Comparison of ENCODE assay signal across 1 cellular context in genomic region chr9:98192503-98193335, GRCh38.
TF ChIP-seq lines count a peak whose summit lies in the region.

Gene CORO2A (minus strand): TSS chr9:98192637. CDS start chr9:98157660, 34,977 bp downstream.

TF ChIP-seq in HepG2, 621 proteins besides CTCF, POLR2A, EP300 and RAD21 (continued from another document and continues in another):
- no peak for TF ChIP-seq GTF3A (CRISPR knock-in tag; conservative IDR thresholded peaks at IDR 0.05)
- no peak for TF ChIP-seq GLI4 (CRISPR knock-in tag; IDR thresholded peaks at IDR 0.05; ENCODE audit: borderline replicate concordance)
- TF ChIP-seq ZFP82 (CRISPR knock-in tag; IDR thresholded peaks at IDR 0.05; ENCODE audit: borderline replicate concordance), result peak; percentile 55; the same call in 1 of the 2 replicates
- TF ChIP-seq ZNF784 (CRISPR knock-in tag; IDR thresholded peaks at IDR 0.05; ENCODE audit: borderline replicate concordance), result peak; percentile 74
- peak; percentile 76; the same call in 1 of the 2 replicates for TF ChIP-seq ZNF232 (CRISPR knock-in tag; IDR thresholded peaks at IDR 0.05; ENCODE audit: borderline replicate concordance)
- no peak for TF ChIP-seq FOSL1 (CRISPR knock-in tag; IDR thresholded peaks at IDR 0.05; ENCODE audit: borderline replicate concordance)
- TF ChIP-seq NR3C1 (CRISPR knock-in tag; IDR thresholded peaks at IDR 0.05), result no peak
- no peak for TF ChIP-seq ZNF597 (CRISPR knock-in tag; IDR thresholded peaks at IDR 0.05)
- 0 out of 2 replicates have a peak, but pooled peaks have one; percentile 45 for TF ChIP-seq SMYD3 (CRISPR knock-in tag; IDR thresholded peaks at IDR 0.05)
- peak; percentile 77; the same call in 1 of the 2 replicates for TF ChIP-seq THAP9 (CRISPR knock-in tag; IDR thresholded peaks at IDR 0.05; ENCODE audit: borderline replicate concordance)
- peak; percentile 73 for TF ChIP-seq CCDC6 (CRISPR knock-in tag; IDR thresholded peaks at IDR 0.05)
- no peak; the same call in 1 of the 2 replicates for TF ChIP-seq ZNF343 (CRISPR knock-in tag; IDR thresholded peaks at IDR 0.05)
- no peak for TF ChIP-seq ZNF280D (CRISPR knock-in tag; IDR thresholded peaks at IDR 0.05)
- TF ChIP-seq SRSF1 (optimal IDR thresholded peaks at IDR 0.05; ENCODE audit: low read depth, low read length), result peak; percentile 51
- TF ChIP-seq MLXIP (CRISPR knock-in tag; IDR thresholded peaks at IDR 0.05; ENCODE audit: borderline replicate concordance), result no peak
- peak; percentile 57 for TF ChIP-seq PTBP1 (IDR thresholded peaks at IDR 0.05; ENCODE audit: low read depth, low read length, poor library complexity, severe bottlenecking)
- TF ChIP-seq RBM39 (IDR thresholded peaks at IDR 0.05; ENCODE audit: low read depth, low read length, poor library complexity, severe bottlenecking), result peak; percentile 44
- TF ChIP-seq ZNF639 (CRISPR knock-in tag; conservative IDR thresholded peaks at IDR 0.05), result 0 out of 2 replicates have a peak, but pooled peaks have one; percentile 45
- peak; percentile 82 for TF ChIP-seq ZNF687 (CRISPR knock-in tag; IDR thresholded peaks at IDR 0.05)
- TF ChIP-seq NFATC3 (CRISPR knock-in tag; IDR thresholded peaks at IDR 0.05), result 0 out of 2 replicates have a peak, but pooled peaks have one; percentile 62
- TF ChIP-seq ZNF136 (CRISPR knock-in tag; IDR thresholded peaks at IDR 0.05; ENCODE audit: low read depth), result peak; percentile 88; the same call in 1 of the 2 replicates
- no peak for TF ChIP-seq NBN (conservative IDR thresholded peaks at IDR 0.05)
- peak; percentile 29; the same call in 1 of the 2 replicates for TF ChIP-seq KLF12 (CRISPR knock-in tag; IDR thresholded peaks at IDR 0.05; ENCODE audit: borderline replicate concordance)
- 0 out of 2 replicates have a peak, but pooled peaks have one; percentile 38 for TF ChIP-seq MIER3 (CRISPR knock-in tag; IDR thresholded peaks at IDR 0.05; ENCODE audit: borderline replicate concordance)
- 0 out of 2 replicates have a peak, but pooled peaks have one; percentile 45 for TF ChIP-seq ZNF264 (CRISPR knock-in tag; IDR thresholded peaks at IDR 0.05)
- TF ChIP-seq ZNF251 (CRISPR knock-in tag; IDR thresholded peaks at IDR 0.05), result no peak
- no peak for TF ChIP-seq SP1 (IDR thresholded peaks at IDR 0.05)
- peak; percentile 42 for TF ChIP-seq SP1 (CRISPR knock-in tag; IDR thresholded peaks at IDR 0.05)
- no peak for TF ChIP-seq ZNF362 (CRISPR knock-in tag; IDR thresholded peaks at IDR 0.05; ENCODE audit: borderline replicate concordance)
- TF ChIP-seq GMEB1 (CRISPR knock-in tag; IDR thresholded peaks at IDR 0.05; ENCODE audit: borderline replicate concordance), result peak; percentile 62; the same call in 1 of the 2 replicates
- TF ChIP-seq KDM1A (CRISPR knock-in tag; IDR thresholded peaks at IDR 0.05), result 0 out of 2 replicates have a peak, but pooled peaks have one; percentile 10
- peak; percentile 30; the same call in 1 of the 2 replicates for TF ChIP-seq SPEN (CRISPR knock-in tag; IDR thresholded peaks at IDR 0.05; ENCODE audit: low read depth)
- peak; percentile 73; the same call in 1 of the 2 replicates for TF ChIP-seq ZNF766 (CRISPR knock-in tag; IDR thresholded peaks at IDR 0.05; ENCODE audit: borderline replicate concordance)
- TF ChIP-seq DBP (CRISPR knock-in tag; IDR thresholded peaks at IDR 0.05; ENCODE audit: not compliant biosample characterization), result no peak
- no peak for TF ChIP-seq ZBTB3 (CRISPR knock-in tag; IDR thresholded peaks at IDR 0.05; ENCODE audit: borderline replicate concordance, low read depth)
- 0 out of 2 replicates have a peak, but pooled peaks have one; percentile 40 for TF ChIP-seq POGZ (CRISPR knock-in tag; IDR thresholded peaks at IDR 0.05)
- peak; percentile 68 for TF ChIP-seq HNRNPLL (IDR thresholded peaks at IDR 0.05; ENCODE audit: low read depth, low read length, poor library complexity, severe bottlenecking)
